Comparison of ENCODE assay signal across 29 cellular contexts in the genomic region with DNA sequence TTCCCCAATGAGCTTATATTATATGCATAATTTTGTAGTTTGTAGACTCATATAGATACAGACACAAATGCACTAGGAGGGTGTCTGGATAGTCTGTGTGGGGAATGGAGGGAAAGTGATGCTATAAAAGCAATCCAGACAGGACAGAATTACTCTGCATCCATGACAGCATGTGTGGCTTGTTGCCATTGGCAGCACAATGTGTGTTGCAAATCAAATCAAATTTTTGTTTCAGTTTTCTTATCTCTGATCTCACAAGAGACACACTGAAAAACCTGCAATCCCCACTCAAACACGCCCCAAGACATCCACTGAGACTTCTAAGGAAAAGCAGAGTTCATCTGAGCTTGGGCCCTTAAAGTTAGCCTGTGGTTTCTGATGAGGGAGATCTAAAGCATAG.
"Had no signal": no experiment of that assay in that cellular context is flagged by ENCODE, and none has a peak within 500 bp of the region (broad histone marks: within the 10 kb centered on the region; RNA-seq: fewer than 3 reads in every experiment).

No MANE protein-coding gene starts in this region.

- H3K9me3 ChIP-seq: ascending aorta, breast epithelium, colonic mucosa had no signal

- H3K36me3 Mint-ChIP-seq: activated CD4-positive, alpha-beta memory T cell treated with anti-CD3 and anti-CD28 coated beads for 36 hours; activated CD8-positive, alpha-beta memory T cell treated with anti-CD3 and anti-CD28 coated beads, Interleukin-2, amount 10 ng/mL, durations not matched to agents 7 days and 5 days; activated naive CD4-positive, alpha-beta T cell treated with anti-CD3 and anti-CD28 coated beads, Interleukin-2, amount 10 ng/mL, durations not matched to agents 7 days and 5 days; activated naive CD4-positive, alpha-beta T cell treated with anti-CD3 and anti-CD28 coated beads, Interleukin-2, amount 50 U/mL, for 72 hours; activated naive CD8-positive, alpha-beta T cell treated with anti-CD3 and anti-CD28 coated beads, Interleukin-2, amount 10 ng/mL, durations not matched to agents 7 days and 5 days; brain; T-cell had no signal

- H3K27ac ChIP-seq: ascending aorta, breast epithelium, cardiac muscle cell, colonic mucosa, epithelial cell of prostate had no signal

- H3K4me3 Mint-ChIP-seq: activated CD4-positive, alpha-beta memory T cell treated with anti-CD3 and anti-CD28 coated beads for 36 hours; activated CD4-positive, alpha-beta T cell treated with anti-CD3 and anti-CD28 coated beads for 36 hours; activated CD4-positive, alpha-beta T cell treated with anti-CD3 and anti-CD28 coated beads, Interleukin-2, amount 10 ng/mL, durations not matched to agents 24 days and 14 days; activated CD8-positive, alpha-beta memory T cell treated with anti-CD3 and anti-CD28 coated beads, Interleukin-2, amount 10 ng/mL, durations not matched to agents 7 days and 5 days; activated CD8-positive, alpha-beta T cell treated with anti-CD3 and anti-CD28 coated beads, Interleukin-2, amount 10 ng/mL, durations not matched to agents 7 days and 5 days; activated naive CD4-positive, alpha-beta T cell treated with anti-CD3 and anti-CD28 coated beads, Interleukin-2, amount 10 ng/mL, durations not matched to agents 7 days and 5 days; activated naive CD8-positive, alpha-beta T cell treated with anti-CD3 and anti-CD28 coated beads, Interleukin-2, amount 10 ng/mL, durations not matched to agents 7 days and 5 days; activated T-cell treated with anti-CD3 and anti-CD28 coated beads, Interleukin-2, amount 50 U/mL, for 24 hours; activated T-cell treated with anti-CD3 and anti-CD28 coated beads, Interleukin-2, amount 50 U/mL, for 72 hours; brain; T-cell; T-helper 1 cell treated with Interleukin-12 subunit alpha and Interleukin-12 subunit beta and Interleukin-4 antibody, amounts not matched to agents 30 μg/mL and 1 μg/mL, for 36 hours had no signal

- ATAC-seq: activated CD4-positive, alpha-beta T cell treated with anti-CD3 and anti-CD28 coated beads for 36 hours; activated CD8-positive, alpha-beta memory T cell treated with anti-CD3 and anti-CD28 coated beads, Interleukin-2, amount 10 ng/mL, durations not matched to agents 7 days and 5 days; activated CD8-positive, alpha-beta T cell treated with anti-CD3 and anti-CD28 coated beads, Interleukin-2, amount 10 ng/mL, durations not matched to agents 7 days and 5 days; activated naive CD4-positive, alpha-beta T cell treated with anti-CD3 and anti-CD28 coated beads, Interleukin-2, amount 50 U/mL, for 72 hours; activated T-cell treated with anti-CD3 and anti-CD28 coated beads, Interleukin-2, amount 50 U/mL, for 72 hours; T-cell had no signal

- H3K4me1 Mint-ChIP-seq: activated CD4-positive, alpha-beta T cell treated with anti-CD3 and anti-CD28 coated beads for 36 hours; activated CD4-positive, alpha-beta T cell treated with anti-CD3 and anti-CD28 coated beads, Interleukin-2, amount 10 ng/mL, durations not matched to agents 24 days and 14 days; activated CD8-positive, alpha-beta memory T cell treated with anti-CD3 and anti-CD28 coated beads, Interleukin-2, amount 10 ng/mL, durations not matched to agents 7 days and 5 days; activated naive CD4-positive, alpha-beta T cell treated with anti-CD3 and anti-CD28 coated beads, Interleukin-2, amount 10 ng/mL, durations not matched to agents 7 days and 5 days; activated naive CD8-positive, alpha-beta T cell treated with anti-CD3 and anti-CD28 coated beads, Interleukin-2, amount 10 ng/mL, durations not matched to agents 7 days and 5 days; T-cell had no signal

- H3K27ac Mint-ChIP-seq: activated CD4-positive, alpha-beta memory T cell treated with anti-CD3 and anti-CD28 coated beads for 36 hours; activated CD4-positive, alpha-beta T cell treated with anti-CD3 and anti-CD28 coated beads for 36 hours; activated CD4-positive, alpha-beta T cell treated with anti-CD3 and anti-CD28 coated beads, Interleukin-2, amount 10 ng/mL, durations not matched to agents 24 days and 14 days; activated CD8-positive, alpha-beta memory T cell treated with anti-CD3 and anti-CD28 coated beads, Interleukin-2, amount 10 ng/mL, durations not matched to agents 7 days and 5 days; activated CD8-positive, alpha-beta T cell treated with anti-CD3 and anti-CD28 coated beads, Interleukin-2, amount 10 ng/mL, durations not matched to agents 7 days and 5 days; activated naive CD4-positive, alpha-beta T cell treated with anti-CD3 and anti-CD28 coated beads, Interleukin-2, amount 10 ng/mL, durations not matched to agents 7 days and 5 days; activated naive CD8-positive, alpha-beta T cell treated with anti-CD3 and anti-CD28 coated beads, Interleukin-2, amount 10 ng/mL, durations not matched to agents 7 days and 5 days; activated T-cell treated with anti-CD3 and anti-CD28 coated beads, Interleukin-2, amount 50 U/mL, for 24 hours; activated T-cell treated with anti-CD3 and anti-CD28 coated beads, Interleukin-2, amount 50 U/mL, for 72 hours; T-cell; T-helper 1 cell treated with Interleukin-12 subunit alpha and Interleukin-12 subunit beta and Interleukin-4 antibody, amounts not matched to agents 30 μg/mL and 1 μg/mL, for 36 hours had no signal

- H3K27me3 Mint-ChIP-seq: activated CD4-positive, alpha-beta T cell treated with anti-CD3 and anti-CD28 coated beads, Interleukin-2, amount 10 ng/mL, durations not matched to agents 24 days and 14 days; activated CD8-positive, alpha-beta memory T cell treated with anti-CD3 and anti-CD28 coated beads, Interleukin-2, amount 10 ng/mL, durations not matched to agents 7 days and 5 days; activated naive CD4-positive, alpha-beta T cell treated with anti-CD3 and anti-CD28 coated beads, Interleukin-2, amount 10 ng/mL, durations not matched to agents 7 days and 5 days; activated naive CD8-positive, alpha-beta T cell treated with anti-CD3 and anti-CD28 coated beads, Interleukin-2, amount 10 ng/mL, durations not matched to agents 7 days and 5 days had no signal

- H3K36me3 ChIP-seq: ascending aorta, breast epithelium, cardiac muscle cell, colonic mucosa had no signal

- H3K27me3 ChIP-seq: ascending aorta, breast epithelium, cardiac muscle cell, colonic mucosa had no signal

- H3K4me1 ChIP-seq: ascending aorta, breast epithelium, colonic mucosa had no signal

- H3K4me3 ChIP-seq: ascending aorta, breast epithelium, cardiac muscle cell, colonic mucosa had no signal

- H3K9me3 Mint-ChIP-seq: activated CD4-positive, alpha-beta memory T cell treated with anti-CD3 and anti-CD28 coated beads for 36 hours; activated CD4-positive, alpha-beta T cell treated with anti-CD3 and anti-CD28 coated beads, Interleukin-2, amount 10 ng/mL, durations not matched to agents 24 days and 14 days; activated naive CD4-positive, alpha-beta T cell treated with anti-CD3 and anti-CD28 coated beads, Interleukin-2, amount 10 ng/mL, durations not matched to agents 7 days and 5 days; activated naive CD8-positive, alpha-beta T cell treated with anti-CD3 and anti-CD28 coated beads, Interleukin-2, amount 10 ng/mL, durations not matched to agents 7 days and 5 days; activated T-cell treated with anti-CD3 and anti-CD28 coated beads, Interleukin-2, amount 50 U/mL, for 24 hours; activated T-cell treated with anti-CD3 and anti-CD28 coated beads, Interleukin-2, amount 50 U/mL, for 72 hours; T-helper 1 cell treated with Interleukin-12 subunit alpha and Interleukin-12 subunit beta and Interleukin-4 antibody, amounts not matched to agents 30 μg/mL and 1 μg/mL, for 36 hours had no signal

- DNase-seq: activated CD4-positive, alpha-beta memory T cell treated with anti-CD3 and anti-CD28 coated beads for 36 hours; activated CD4-positive, alpha-beta T cell treated with anti-CD3 and anti-CD28 coated beads for 36 hours; activated CD4-positive, alpha-beta T cell treated with anti-CD3 and anti-CD28 coated beads, Interleukin-2, amount 10 ng/mL, durations not matched to agents 24 days and 14 days; activated CD4-positive, CD25-positive, alpha-beta regulatory T cell; activated CD4-positive, CD25-positive, alpha-beta regulatory T cell treated with anti-CD3 and anti-CD28 coated beads, Interleukin-2, amount 50 U/mL, for 72 hours; activated CD8-positive, alpha-beta memory T cell treated with anti-CD3 and anti-CD28 coated beads, Interleukin-2, amount 10 ng/mL, durations not matched to agents 7 days and 5 days; activated CD8-positive, alpha-beta memory T cell treated with anti-CD3 and anti-CD28 coated beads, Interleukin-2, amount 50 U/mL, for 4 hours; activated CD8-positive, alpha-beta T cell treated with anti-CD3 and anti-CD28 coated beads, Interleukin-2, amount 10 ng/mL, durations not matched to agents 7 days and 5 days; activated gamma-delta T cell; activated naive CD4-positive, alpha-beta T cell; activated naive CD4-positive, alpha-beta T cell treated with anti-CD3 and anti-CD28 coated beads, Interleukin-2, amount 10 ng/mL, durations not matched to agents 7 days and 5 days; activated naive CD8-positive, alpha-beta T cell treated with anti-CD3 and anti-CD28 coated beads, Interleukin-2, amount 10 ng/mL, durations not matched to agents 7 days and 5 days; activated T-cell treated with anti-CD3 and anti-CD28 coated beads, Interleukin-2, amount 50 U/mL, for 24 hours; activated T-cell treated with anti-CD3 and anti-CD28 coated beads, Interleukin-2, amount 50 U/mL, for 72 hours; central memory CD4-positive, alpha-beta T cell; cerebellar nuclear complex; colonic mucosa; effector CD8-positive, alpha-beta T cell; foreskin fibroblast; head of caudate nucleus; T-cell; T1000 had no signal
